Comparison of ENCODE assay signal across 2 cellular contexts in the genomic region with DNA sequence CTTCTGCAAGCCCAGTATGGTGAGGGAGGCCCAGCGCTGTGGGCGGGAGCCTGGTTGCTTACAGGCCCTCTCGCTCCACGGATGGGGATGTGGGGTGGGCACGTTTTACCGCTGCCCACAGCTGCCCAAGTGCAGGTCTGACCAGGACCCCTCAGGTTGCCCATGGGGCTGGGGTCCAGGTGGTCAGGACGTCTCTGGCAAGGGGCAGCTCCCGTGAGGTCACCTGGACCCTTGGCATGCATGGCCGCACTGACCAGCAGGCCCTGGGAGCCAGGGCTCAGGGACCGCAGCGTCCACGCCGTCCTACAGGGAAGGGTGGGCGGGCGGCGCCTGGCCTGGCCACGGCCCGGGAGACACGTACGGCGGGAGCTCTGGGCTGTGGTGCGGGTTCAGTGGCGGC.
TF ChIP-seq lines count a peak whose summit lies in the region.

No MANE protein-coding gene starts in this region.

TF ChIP-seq in IMR-90, 13 proteins besides CTCF, POLR2A, EP300 and RAD21:
- TF ChIP-seq SMC3 (IDR thresholded peaks at IDR 0.05; ENCODE audit: low read depth, low read length) (no peak), FOS (IDR thresholded peaks at IDR 0.05; ENCODE audit: low read depth, low read length) (no peak), RFX5 (IDR thresholded peaks at IDR 0.05; ENCODE audit: low read depth, low read length) (no peak), CHD1 (IDR thresholded peaks at IDR 0.05; ENCODE audit: low read depth, low read length) (no peak), MAFK (IDR thresholded peaks at IDR 0.05; ENCODE audit: low read depth, low read length) (no peak), MAZ (IDR thresholded peaks at IDR 0.05; ENCODE audit: borderline replicate concordance, low read depth, low read length) (no peak), MXI1 (IDR thresholded peaks at IDR 0.05; ENCODE audit: borderline replicate concordance, low read depth, low read length) (no peak), CEBPB (IDR thresholded peaks at IDR 0.05; ENCODE audit: low read depth, low read length) (no peak), BHLHE40 (IDR thresholded peaks at IDR 0.05; ENCODE audit: low read depth, low read length) (no peak), RCOR1 (IDR thresholded peaks at IDR 0.05; ENCODE audit: insufficient replicate concordance, low read length) (no peak), NFE2L2 (IDR thresholded peaks at IDR 0.05; ENCODE audit: low read depth, low read length) (no peak)
- TF ChIP-seq, protein P1, sequence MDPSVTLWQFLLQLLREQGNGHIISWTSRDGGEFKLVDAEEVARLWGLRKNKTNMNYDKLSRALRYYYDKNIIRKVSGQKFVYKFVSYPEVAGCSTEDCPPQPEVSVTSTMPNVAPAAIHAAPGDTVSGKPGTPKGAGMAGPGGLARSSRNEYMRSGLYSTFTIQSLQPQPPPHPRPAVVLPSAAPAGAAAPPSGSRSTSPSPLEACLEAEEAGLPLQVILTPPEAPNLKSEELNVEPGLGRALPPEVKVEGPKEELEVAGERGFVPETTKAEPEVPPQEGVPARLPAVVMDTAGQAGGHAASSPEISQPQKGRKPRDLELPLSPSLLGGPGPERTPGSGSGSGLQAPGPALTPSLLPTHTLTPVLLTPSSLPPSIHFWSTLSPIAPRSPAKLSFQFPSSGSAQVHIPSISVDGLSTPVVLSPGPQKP (IDR thresholded peaks at IDR 0.05; ENCODE audit: borderline replicate concordance, low read depth, low read length) = no peak
- TF ChIP-seq, protein P2, sequence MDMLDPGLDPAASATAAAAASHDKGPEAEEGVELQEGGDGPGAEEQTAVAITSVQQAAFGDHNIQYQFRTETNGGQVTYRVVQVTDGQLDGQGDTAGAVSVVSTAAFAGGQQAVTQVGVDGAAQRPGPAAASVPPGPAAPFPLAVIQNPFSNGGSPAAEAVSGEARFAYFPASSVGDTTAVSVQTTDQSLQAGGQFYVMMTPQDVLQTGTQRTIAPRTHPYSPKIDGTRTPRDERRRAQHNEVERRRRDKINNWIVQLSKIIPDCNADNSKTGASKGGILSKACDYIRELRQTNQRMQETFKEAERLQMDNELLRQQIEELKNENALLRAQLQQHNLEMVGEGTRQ (IDR thresholded peaks at IDR 0.05; ENCODE audit: low read depth, low read length) = no peak

TF ChIP-seq in H1, 55 proteins besides CTCF, POLR2A, EP300 and RAD21:
- no peak for TF ChIP-seq SUZ12 (IDR thresholded peaks at IDR 0.05; ENCODE audit: low read length)
- no peak for TF ChIP-seq BACH1 (IDR thresholded peaks at IDR 0.05; ENCODE audit: low read length)
- TF ChIP-seq CBX8 (IDR thresholded peaks at IDR 0.05; ENCODE audit: borderline replicate concordance, low read depth, low read length) = no peak
- no peak for TF ChIP-seq SIX5 (IDR thresholded peaks at IDR 0.05; ENCODE audit: low read depth, low read length)
